ENCODE assay signal across 8 cellular contexts in genomic region chr3:183161552-183162345, GRCh38. TPM values are rescaled to one million over a fixed set of nuclear protein-coding genes. Genes with fewer than 3 reads are reported as not detected.
DNase-seq lines count a peak whose midpoint lies in the region; ATAC-seq and TF ChIP-seq lines count a peak whose summit lies in the region.

No MANE protein-coding gene starts in this region.

- H3K27ac ChIP-seq in left ventricle myocardium inferior (replicated peaks): no peak overlapping the region
- H3K27ac ChIP-seq in Peyer's patch: no peak overlapping the region
- H3K27ac ChIP-seq in fibroblast of lung (ENCODE audit: insufficient read depth, low read length): no peak overlapping the region
- H3K27ac ChIP-seq in rectal smooth muscle tissue (ENCODE audit: low read depth, low read length): no peak overlapping the region
- no peak overlapping the region for H3K27ac ChIP-seq in caudate nucleus (ENCODE audit: low read depth, low read length)

- TF ChIP-seq POLR2A in Peyer's patch (IDR thresholded peaks at IDR 0.05): no peak

- H3K36me3 ChIP-seq in left ventricle myocardium inferior (no peaks in the 10 kb centered on the region), Peyer's patch (no peaks in the 10 kb centered on the region), fibroblast of lung (ENCODE audit: control insufficient read depth, insufficient read depth, low read length) (no peaks in the 10 kb centered on the region), rectal smooth muscle tissue (ENCODE audit: control insufficient read depth, insufficient read depth, low read length) (no peaks in the 10 kb centered on the region)

- peak overlapping the region; percentile 94 for H3K4me2 ChIP-seq in fibroblast of lung (ENCODE audit: extremely low read depth, insufficient read depth, low read length)

- TF ChIP-seq CTCF in left ventricle myocardium inferior (IDR thresholded peaks at IDR 0.05; ENCODE audit: borderline replicate concordance) (no peak), Peyer's patch (IDR thresholded peaks at IDR 0.05) (no peak), fibroblast of lung (conservative IDR thresholded peaks at IDR 0.05 in 1 of 2, IDR thresholded peaks at IDR 0.05 in 1 of 2; ENCODE audit: low read depth in 1 of 2, low read length in 2 of 2) (no peak)

- ATAC-seq in left cardiac atrium: no peak
- ATAC-seq in HG02852 (IDR thresholded peaks at IDR 0.05; ENCODE audit: unreplicated experiment): peak; percentile 67

- H3K27me3 ChIP-seq in left ventricle myocardium inferior (ENCODE audit: low read depth) (peaks cover 60% of the 10 kb centered on the region), Peyer's patch (no peaks in the 10 kb centered on the region), fibroblast of lung (ENCODE audit: control insufficient read depth, insufficient read depth, low read length) (peaks cover 10% of the 10 kb centered on the region), rectal smooth muscle tissue (ENCODE audit: control insufficient read depth, insufficient read depth, low read length) (no peaks in the 10 kb centered on the region)

- H3K9me3 ChIP-seq in left ventricle myocardium inferior (replicated peaks) (no peaks in the 10 kb centered on the region), Peyer's patch (peaks cover 0 to 24% (median 0%) of the 10 kb centered on the region in 4 donors), fibroblast of lung (ENCODE audit: control insufficient read depth, insufficient read depth, low read depth, low read length) (no peaks in the 10 kb centered on the region)

- DNase-seq in left ventricle myocardium inferior (no peak), left cardiac atrium (no peak), Peyer's patch (peak in 2 of 3 donors; percentile 55 to 61), fibroblast of lung (ENCODE audit: low read depth in 2 of 2) (peak in 1 of 2 donors; percentile 54), caudate nucleus (lab: John Stamatoyannopoulos, UW) (no peak), NCI-H2029 treated with DMSO at 0.1 percent for 48 hours (lab: John Stamatoyannopoulos, UW) (no peak)

- intact Hi-C loops in left ventricle myocardium inferior (cut with micrococcal nuclease): no loop called here
- intact Hi-C loops in left cardiac atrium (cut with DNase I): no loop called here

- H3K79me2 ChIP-seq in fibroblast of lung (ENCODE audit: control insufficient read depth, insufficient read depth, low read length): no peaks in the 10 kb centered on the region

- no peaks in the 10 kb centered on the region for H4K20me1 ChIP-seq in fibroblast of lung (ENCODE audit: control insufficient read depth, extremely low read depth, insufficient read depth, low read length)

- H3K4me3 ChIP-seq in left ventricle myocardium inferior: peak overlapping the region; percentile 73
- H3K4me3 ChIP-seq in Peyer's patch: peak overlapping the region; percentile 32 to 78 (median 64)
- peak overlapping the region in 3 of 4 experiments; percentile 48 to 84 (median 59) for H3K4me3 ChIP-seq in fibroblast of lung (replicated peaks in 1 of 4; ENCODE audit: control extremely low read depth in 1 of 4, insufficient read depth in 1 of 4, low read depth in 3 of 4, low read length in 4 of 4)
- H3K4me3 ChIP-seq in rectal smooth muscle tissue (ENCODE audit: low read length): peak overlapping the region; percentile 64

- H3K4me1 ChIP-seq in left ventricle myocardium inferior: peaks cover 13% of the 10 kb centered on the region
- peaks cover 0 to 11% (median 4%) of the 10 kb centered on the region in 4 donors for H3K4me1 ChIP-seq in Peyer's patch
- H3K4me1 ChIP-seq in fibroblast of lung (ENCODE audit: control insufficient read depth, extremely low read depth, insufficient read depth, low read length): no peaks in the 10 kb centered on the region
- peaks cover 2% of the 10 kb centered on the region for H3K4me1 ChIP-seq in rectal smooth muscle tissue (ENCODE audit: control insufficient read depth, insufficient read depth, low read length)

- H2AFZ ChIP-seq in fibroblast of lung (ENCODE audit: low read length): no peak overlapping the region

- no peak overlapping the region for H3K9ac ChIP-seq in fibroblast of lung (ENCODE audit: insufficient read depth, low read length)
- no peak overlapping the region for H3K9ac ChIP-seq in rectal smooth muscle tissue (ENCODE audit: low read length)

RNA-seq across cellular contexts. Expression of gene LAMP3, which starts 0.8 kb away (rescaled TPM):
- total RNA-seq in left ventricle myocardium inferior (not detected), left cardiac atrium (under 1 TPM in 1 of 2 donors, not detected in 1; 0.15 TPM), Peyer's patch (1 to 10 TPM in 2 of 4 donors, under 1 TPM in 1, not detected in 1; 0.27 to 6.0 (median 2.5) TPM), fibroblast of lung (0.17 and 1.3 TPM in 2 replicates)
- polyA plus RNA-seq in fibroblast of lung: not detected in 2 replicates
- not detected in 2 replicates for polyA plus RNA-seq in fibroblast of lung (2012)
- not detected in 2 replicates for polyA minus RNA-seq in fibroblast of lung (ENCODE audit: low replicate concordance)

Comparison
In these comparisons a context has a peak if more than half of its experiments do, and no peak if none do; other contexts are left out.
1. DNase-seq: peak in Peyer's patch (2 of 3); none in left ventricle myocardium inferior (single experiment), left cardiac atrium (single experiment), caudate nucleus (0 of 61) and NCI-H2029 treated with DMSO at 0.1 percent for 48 hours (single experiment).
2. Peak in every context shown above with its lines, with median percentiles within 50 percentile points of each other: H3K4me3 ChIP-seq.